In the genomic region with DNA sequence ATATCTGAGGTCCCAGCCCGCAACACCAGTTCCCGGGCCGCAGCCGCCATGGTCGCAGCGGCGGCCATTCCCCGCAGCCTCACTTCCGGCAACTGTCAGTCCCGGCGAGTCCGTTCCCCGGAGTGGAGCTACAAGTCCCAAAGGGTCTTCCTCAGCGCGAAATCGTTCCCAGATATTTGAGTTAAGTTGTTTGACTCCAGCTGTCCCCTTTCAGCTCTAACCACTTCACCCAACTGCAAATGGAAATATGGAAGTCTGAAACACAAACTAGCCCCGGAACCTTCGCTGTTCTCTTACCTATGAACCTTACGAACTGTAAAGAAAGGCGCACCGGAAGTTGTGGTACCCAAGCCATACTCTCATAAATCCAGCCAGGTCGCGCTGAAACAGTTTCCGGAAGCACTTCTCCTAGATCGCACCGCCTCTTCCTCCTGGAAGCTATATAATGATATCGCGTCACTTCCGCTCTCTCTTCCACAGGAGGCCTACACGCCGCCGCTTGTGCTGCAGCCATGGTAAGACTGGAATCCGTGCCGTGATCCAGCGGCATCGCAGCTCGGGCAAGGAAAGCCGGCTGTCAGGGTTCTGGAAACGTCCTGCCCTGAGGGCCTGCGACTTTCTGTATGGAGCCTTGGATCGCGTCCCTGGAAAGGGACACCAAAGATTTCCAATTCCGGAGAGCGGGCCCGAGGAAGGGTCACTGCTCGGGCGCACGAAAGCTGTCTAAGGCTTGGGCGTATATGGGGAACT, we compare ENCODE assay signal across 1 cellular context.
TF ChIP-seq lines count a peak whose summit lies in the region.

A gene (plus strand): TSS at position 468 of the 750 bp plus-strand sequence. CDS start 45 bp downstream, at position 513.
A gene with protein sequence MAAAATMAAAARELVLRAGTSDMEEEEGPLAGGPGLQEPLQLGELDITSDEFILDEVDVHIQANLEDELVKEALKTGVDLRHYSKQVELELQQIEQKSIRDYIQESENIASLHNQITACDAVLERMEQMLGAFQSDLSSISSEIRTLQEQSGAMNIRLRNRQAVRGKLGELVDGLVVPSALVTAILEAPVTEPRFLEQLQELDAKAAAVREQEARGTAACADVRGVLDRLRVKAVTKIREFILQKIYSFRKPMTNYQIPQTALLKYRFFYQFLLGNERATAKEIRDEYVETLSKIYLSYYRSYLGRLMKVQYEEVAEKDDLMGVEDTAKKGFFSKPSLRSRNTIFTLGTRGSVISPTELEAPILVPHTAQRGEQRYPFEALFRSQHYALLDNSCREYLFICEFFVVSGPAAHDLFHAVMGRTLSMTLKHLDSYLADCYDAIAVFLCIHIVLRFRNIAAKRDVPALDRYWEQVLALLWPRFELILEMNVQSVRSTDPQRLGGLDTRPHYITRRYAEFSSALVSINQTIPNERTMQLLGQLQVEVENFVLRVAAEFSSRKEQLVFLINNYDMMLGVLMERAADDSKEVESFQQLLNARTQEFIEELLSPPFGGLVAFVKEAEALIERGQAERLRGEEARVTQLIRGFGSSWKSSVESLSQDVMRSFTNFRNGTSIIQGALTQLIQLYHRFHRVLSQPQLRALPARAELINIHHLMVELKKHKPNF (minus strand): TSS at position 269 of the 750 bp plus-strand sequence. CDS start 201 bp downstream, at position 68.

TF ChIP-seq in K562, 482 proteins besides CTCF, POLR2A, EP300 and RAD21 (continued from another document and continues in another):
- TF ChIP-seq, protein P1, sequence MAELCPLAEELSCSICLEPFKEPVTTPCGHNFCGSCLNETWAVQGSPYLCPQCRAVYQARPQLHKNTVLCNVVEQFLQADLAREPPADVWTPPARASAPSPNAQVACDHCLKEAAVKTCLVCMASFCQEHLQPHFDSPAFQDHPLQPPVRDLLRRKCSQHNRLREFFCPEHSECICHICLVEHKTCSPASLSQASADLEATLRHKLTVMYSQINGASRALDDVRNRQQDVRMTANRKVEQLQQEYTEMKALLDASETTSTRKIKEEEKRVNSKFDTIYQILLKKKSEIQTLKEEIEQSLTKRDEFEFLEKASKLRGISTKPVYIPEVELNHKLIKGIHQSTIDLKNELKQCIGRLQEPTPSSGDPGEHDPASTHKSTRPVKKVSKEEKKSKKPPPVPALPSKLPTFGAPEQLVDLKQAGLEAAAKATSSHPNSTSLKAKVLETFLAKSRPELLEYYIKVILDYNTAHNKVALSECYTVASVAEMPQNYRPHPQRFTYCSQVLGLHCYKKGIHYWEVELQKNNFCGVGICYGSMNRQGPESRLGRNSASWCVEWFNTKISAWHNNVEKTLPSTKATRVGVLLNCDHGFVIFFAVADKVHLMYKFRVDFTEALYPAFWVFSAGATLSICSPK (IDR thresholded peaks at IDR 0.05; ENCODE audit: borderline replicate concordance), result peak; percentile 24; the same call in 1 of the 2 replicates
- 0 out of 2 replicates have a peak, but pooled peaks have one; percentile 70 for TF ChIP-seq ZNF165 (CRISPR knock-in tag; IDR thresholded peaks at IDR 0.05; ENCODE audit: borderline replicate concordance)
- TF ChIP-seq, protein P2, sequence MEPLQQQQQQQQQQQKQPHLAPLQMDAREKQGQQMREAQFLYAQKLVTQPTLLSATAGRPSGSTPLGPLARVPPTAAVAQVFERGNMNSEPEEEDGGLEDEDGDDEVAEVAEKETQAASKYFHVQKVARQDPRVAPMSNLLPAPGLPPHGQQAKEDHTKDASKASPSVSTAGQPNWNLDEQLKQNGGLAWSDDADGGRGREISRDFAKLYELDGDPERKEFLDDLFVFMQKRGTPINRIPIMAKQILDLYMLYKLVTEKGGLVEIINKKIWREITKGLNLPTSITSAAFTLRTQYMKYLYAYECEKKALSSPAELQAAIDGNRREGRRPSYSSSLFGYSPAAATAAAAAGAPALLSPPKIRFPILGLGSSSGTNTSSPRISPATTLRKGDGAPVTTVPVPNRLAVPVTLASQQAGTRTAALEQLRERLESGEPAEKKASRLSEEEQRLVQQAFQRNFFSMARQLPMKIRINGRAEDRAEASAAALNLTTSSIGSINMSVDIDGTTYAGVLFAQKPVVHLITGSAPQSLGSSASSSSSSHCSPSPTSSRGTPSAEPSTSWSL (CRISPR knock-in tag; IDR thresholded peaks at IDR 0.05; ENCODE audit: borderline replicate concordance), result no peak
- peak; percentile 60 for TF ChIP-seq FIP1L1 (IDR thresholded peaks at IDR 0.05; ENCODE audit: low read depth, low read length, poor library complexity, severe bottlenecking)
- TF ChIP-seq SP1 (CRISPR knock-in tag; IDR thresholded peaks at IDR 0.05), result peak; percentile 76
- no peak for TF ChIP-seq FOS (IDR thresholded peaks at IDR 0.05; ENCODE audit: extremely low read depth, insufficient read length)
- 0 out of 2 replicates have a peak, but pooled peaks have one; percentile 32 for TF ChIP-seq ZNF354B (CRISPR knock-in tag; IDR thresholded peaks at IDR 0.05)
- TF ChIP-seq HNRNPLL (IDR thresholded peaks at IDR 0.05; ENCODE audit: low read depth, low read length, poor library complexity, severe bottlenecking), result peak; percentile 52
- TF ChIP-seq, protein P3, sequence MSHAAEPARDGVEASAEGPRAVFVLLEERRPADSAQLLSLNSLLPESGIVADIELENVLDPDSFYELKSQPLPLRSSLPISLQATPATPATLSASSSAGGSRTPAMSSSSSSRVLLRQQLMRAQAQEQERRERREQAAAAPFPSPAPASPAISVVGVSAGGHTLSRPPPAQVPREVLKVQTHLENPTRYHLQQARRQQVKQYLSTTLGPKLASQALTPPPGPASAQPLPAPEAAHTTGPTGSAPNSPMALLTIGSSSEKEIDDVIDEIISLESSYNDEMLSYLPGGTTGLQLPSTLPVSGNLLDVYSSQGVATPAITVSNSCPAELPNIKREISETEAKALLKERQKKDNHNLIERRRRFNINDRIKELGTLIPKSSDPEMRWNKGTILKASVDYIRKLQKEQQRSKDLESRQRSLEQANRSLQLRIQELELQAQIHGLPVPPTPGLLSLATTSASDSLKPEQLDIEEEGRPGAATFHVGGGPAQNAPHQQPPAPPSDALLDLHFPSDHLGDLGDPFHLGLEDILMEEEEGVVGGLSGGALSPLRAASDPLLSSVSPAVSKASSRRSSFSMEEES (CRISPR knock-in tag; IDR thresholded peaks at IDR 0.05), result peak; percentile 18; the same call in 1 of the 2 replicates
- TF ChIP-seq DDX20 (tag; IDR thresholded peaks at IDR 0.05; ENCODE audit: low read depth), result no peak; the same call in 1 of the 2 replicates
- TF ChIP-seq ZC3H8 (IDR thresholded peaks at IDR 0.05), result no peak
- no peak for TF ChIP-seq ZNF507 (tag; conservative IDR thresholded peaks at IDR 0.05)
- TF ChIP-seq BCOR (IDR thresholded peaks at IDR 0.05), result no peak
- TF ChIP-seq ILK (tag; IDR thresholded peaks at IDR 0.05; ENCODE audit: borderline replicate concordance, low read depth), result no peak
- no peak for TF ChIP-seq MCM7 (IDR thresholded peaks at IDR 0.05)
- peak; percentile 97 to 98 (median 97) for TF ChIP-seq YY1 (IDR thresholded peaks at IDR 0.05; ENCODE audit: borderline replicate concordance in 1 of 3, control insufficient read depth in 1 of 3, extremely low read depth in 1 of 3, insufficient read depth in 3 of 3, insufficient read length in 1 of 3, insufficient replicate concordance in 2 of 3, low read depth in 1 of 3, low read length in 2 of 3)
- TF ChIP-seq EZH2 (IDR thresholded peaks at IDR 0.05; ENCODE audit: borderline replicate concordance, low read depth, low read length), result no peak
- no peak; the same call in 1 of the 2 replicates for TF ChIP-seq ZNF232 (CRISPR knock-in tag; IDR thresholded peaks at IDR 0.05)
- 0 out of 2 replicates have a peak, but pooled peaks have one; percentile 39 for TF ChIP-seq ZNF75A (CRISPR knock-in tag; IDR thresholded peaks at IDR 0.05)
- TF ChIP-seq ESRRB (CRISPR knock-in tag; IDR thresholded peaks at IDR 0.05; ENCODE audit: borderline replicate concordance), result no peak
- TF ChIP-seq E2F3 (CRISPR knock-in tag; IDR thresholded peaks at IDR 0.05), result peak; percentile 85; the same call in 1 of the 2 replicates
- TF ChIP-seq SMARCC2 (IDR thresholded peaks at IDR 0.05; ENCODE audit: low read depth), result peak; percentile 4; the same call in 1 of the 2 replicates
- peak; percentile 24; the same call in 1 of the 2 replicates for TF ChIP-seq HMG20B (CRISPR knock-in tag; IDR thresholded peaks at IDR 0.05)
- TF ChIP-seq, protein P4, sequence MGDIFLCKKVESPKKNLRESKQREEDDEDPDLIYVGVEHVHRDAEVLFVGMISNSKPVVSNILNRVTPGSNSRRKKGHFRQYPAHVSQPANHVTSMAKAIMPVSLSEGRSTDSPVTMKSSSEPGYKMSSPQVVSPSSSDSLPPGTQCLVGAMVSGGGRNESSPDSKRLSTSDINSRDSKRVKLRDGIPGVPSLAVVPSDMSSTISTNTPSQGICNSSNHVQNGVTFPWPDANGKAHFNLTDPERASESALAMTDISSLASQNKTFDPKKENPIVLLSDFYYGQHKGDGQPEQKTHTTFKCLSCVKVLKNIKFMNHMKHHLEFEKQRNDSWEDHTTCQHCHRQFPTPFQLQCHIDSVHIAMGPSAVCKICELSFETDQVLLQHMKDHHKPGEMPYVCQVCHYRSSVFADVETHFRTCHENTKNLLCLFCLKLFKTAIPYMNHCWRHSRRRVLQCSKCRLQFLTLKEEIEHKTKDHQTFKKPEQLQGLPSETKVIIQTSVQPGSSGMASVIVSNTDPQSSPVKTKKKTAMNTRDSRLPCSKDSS (IDR thresholded peaks at IDR 0.05; ENCODE audit: low read depth, partially characterized antibody), result no peak
- peak; percentile 67; the same call in 1 of the 2 replicates for TF ChIP-seq SOX6 (IDR thresholded peaks at IDR 0.05)
- TF ChIP-seq, protein P5, sequence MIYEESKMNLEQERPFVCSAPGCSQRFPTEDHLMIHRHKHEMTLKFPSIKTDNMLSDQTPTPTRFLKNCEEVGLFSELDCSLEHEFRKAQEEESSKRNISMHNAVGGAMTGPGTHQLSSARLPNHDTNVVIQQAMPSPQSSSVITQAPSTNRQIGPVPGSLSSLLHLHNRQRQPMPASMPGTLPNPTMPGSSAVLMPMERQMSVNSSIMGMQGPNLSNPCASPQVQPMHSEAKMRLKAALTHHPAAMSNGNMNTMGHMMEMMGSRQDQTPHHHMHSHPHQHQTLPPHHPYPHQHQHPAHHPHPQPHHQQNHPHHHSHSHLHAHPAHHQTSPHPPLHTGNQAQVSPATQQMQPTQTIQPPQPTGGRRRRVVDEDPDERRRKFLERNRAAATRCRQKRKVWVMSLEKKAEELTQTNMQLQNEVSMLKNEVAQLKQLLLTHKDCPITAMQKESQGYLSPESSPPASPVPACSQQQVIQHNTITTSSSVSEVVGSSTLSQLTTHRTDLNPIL (CRISPR knock-in tag; IDR thresholded peaks at IDR 0.05), result no peak
- TF ChIP-seq, protein P6, sequence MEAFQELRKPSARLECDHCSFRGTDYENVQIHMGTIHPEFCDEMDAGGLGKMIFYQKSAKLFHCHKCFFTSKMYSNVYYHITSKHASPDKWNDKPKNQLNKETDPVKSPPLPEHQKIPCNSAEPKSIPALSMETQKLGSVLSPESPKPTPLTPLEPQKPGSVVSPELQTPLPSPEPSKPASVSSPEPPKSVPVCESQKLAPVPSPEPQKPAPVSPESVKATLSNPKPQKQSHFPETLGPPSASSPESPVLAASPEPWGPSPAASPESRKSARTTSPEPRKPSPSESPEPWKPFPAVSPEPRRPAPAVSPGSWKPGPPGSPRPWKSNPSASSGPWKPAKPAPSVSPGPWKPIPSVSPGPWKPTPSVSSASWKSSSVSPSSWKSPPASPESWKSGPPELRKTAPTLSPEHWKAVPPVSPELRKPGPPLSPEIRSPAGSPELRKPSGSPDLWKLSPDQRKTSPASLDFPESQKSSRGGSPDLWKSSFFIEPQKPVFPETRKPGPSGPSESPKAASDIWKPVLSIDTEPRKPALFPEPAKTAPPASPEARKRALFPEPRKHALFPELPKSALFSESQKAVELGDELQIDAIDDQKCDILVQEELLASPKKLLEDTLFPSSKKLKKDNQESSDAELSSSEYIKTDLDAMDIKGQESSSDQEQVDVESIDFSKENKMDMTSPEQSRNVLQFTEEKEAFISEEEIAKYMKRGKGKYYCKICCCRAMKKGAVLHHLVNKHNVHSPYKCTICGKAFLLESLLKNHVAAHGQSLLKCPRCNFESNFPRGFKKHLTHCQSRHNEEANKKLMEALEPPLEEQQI (IDR thresholded peaks at IDR 0.05), result peak; percentile 13; the same call in 1 of the 2 replicates
- TF ChIP-seq, protein P7, sequence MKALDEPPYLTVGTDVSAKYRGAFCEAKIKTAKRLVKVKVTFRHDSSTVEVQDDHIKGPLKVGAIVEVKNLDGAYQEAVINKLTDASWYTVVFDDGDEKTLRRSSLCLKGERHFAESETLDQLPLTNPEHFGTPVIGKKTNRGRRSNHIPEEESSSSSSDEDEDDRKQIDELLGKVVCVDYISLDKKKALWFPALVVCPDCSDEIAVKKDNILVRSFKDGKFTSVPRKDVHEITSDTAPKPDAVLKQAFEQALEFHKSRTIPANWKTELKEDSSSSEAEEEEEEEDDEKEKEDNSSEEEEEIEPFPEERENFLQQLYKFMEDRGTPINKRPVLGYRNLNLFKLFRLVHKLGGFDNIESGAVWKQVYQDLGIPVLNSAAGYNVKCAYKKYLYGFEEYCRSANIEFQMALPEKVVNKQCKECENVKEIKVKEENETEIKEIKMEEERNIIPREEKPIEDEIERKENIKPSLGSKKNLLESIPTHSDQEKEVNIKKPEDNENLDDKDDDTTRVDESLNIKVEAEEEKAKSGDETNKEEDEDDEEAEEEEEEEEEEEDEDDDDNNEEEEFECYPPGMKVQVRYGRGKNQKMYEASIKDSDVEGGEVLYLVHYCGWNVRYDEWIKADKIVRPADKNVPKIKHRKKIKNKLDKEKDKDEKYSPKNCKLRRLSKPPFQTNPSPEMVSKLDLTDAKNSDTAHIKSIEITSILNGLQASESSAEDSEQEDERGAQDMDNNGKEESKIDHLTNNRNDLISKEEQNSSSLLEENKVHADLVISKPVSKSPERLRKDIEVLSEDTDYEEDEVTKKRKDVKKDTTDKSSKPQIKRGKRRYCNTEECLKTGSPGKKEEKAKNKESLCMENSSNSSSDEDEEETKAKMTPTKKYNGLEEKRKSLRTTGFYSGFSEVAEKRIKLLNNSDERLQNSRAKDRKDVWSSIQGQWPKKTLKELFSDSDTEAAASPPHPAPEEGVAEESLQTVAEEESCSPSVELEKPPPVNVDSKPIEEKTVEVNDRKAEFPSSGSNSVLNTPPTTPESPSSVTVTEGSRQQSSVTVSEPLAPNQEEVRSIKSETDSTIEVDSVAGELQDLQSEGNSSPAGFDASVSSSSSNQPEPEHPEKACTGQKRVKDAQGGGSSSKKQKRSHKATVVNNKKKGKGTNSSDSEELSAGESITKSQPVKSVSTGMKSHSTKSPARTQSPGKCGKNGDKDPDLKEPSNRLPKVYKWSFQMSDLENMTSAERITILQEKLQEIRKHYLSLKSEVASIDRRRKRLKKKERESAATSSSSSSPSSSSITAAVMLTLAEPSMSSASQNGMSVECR (CRISPR knock-in tag; IDR thresholded peaks at IDR 0.05), result peak; percentile 81
- TF ChIP-seq, protein P8, sequence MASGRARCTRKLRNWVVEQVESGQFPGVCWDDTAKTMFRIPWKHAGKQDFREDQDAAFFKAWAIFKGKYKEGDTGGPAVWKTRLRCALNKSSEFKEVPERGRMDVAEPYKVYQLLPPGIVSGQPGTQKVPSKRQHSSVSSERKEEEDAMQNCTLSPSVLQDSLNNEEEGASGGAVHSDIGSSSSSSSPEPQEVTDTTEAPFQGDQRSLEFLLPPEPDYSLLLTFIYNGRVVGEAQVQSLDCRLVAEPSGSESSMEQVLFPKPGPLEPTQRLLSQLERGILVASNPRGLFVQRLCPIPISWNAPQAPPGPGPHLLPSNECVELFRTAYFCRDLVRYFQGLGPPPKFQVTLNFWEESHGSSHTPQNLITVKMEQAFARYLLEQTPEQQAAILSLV (tag; IDR thresholded peaks at IDR 0.05), result no peak
- TF ChIP-seq CHD4 (IDR thresholded peaks at IDR 0.05; ENCODE audit: insufficient read depth, insufficient replicate concordance, low read depth, low read length, poor library complexity, severe bottlenecking), result no peak
- TF ChIP-seq RAD51 (IDR thresholded peaks at IDR 0.05; ENCODE audit: borderline replicate concordance, low read depth), result peak; percentile 26; the same call in 1 of the 2 replicates
- TF ChIP-seq ZNF444 (CRISPR knock-in tag; IDR thresholded peaks at IDR 0.05), result peak; percentile 60; the same call in 1 of the 2 replicates
- TF ChIP-seq POU5F1 (IDR thresholded peaks at IDR 0.05; ENCODE audit: borderline replicate concordance, low read depth, low read length, partially characterized antibody), result peak; percentile 5
- 0 out of 2 replicates have a peak, but pooled peaks have one; percentile 58 for TF ChIP-seq ZSCAN32 (CRISPR knock-in tag; IDR thresholded peaks at IDR 0.05)
